8 cellular contexts compared by ENCODE assay signal in the genomic region with DNA sequence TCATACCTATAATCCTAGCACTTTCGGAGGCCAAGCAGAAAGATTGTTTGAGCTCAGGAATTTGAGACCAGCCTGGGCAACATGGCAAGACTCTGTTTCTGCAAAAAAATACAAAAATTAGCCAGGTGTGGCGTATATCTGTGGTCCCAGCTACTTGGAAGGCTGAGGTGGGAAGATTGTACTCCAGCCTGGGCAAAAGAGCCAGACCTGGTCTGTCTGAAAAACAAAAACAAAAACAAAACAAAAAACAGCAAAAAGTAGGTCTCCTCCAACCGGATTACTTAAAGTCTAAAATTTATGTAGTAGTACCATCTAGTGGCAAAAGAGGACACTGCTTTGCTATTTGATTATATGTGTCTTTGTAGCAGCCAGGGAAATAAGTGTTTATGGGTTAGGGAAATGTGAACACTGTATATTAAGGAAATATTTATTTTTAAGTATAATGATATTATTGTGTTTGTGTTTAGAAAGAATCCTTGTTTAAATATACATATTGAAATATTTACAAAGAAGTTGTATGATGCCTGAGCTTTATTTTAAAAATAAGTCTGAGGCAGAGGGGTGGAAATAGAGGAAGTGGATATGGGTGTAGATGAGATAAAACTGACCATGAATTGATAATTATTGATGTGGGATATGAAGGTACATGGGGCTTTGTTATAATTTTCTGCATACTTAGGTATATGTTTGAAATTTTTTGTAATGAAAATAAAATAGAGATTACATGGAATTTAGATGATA. TPM values are rescaled to one million over a fixed set of nuclear protein-coding genes. Genes with fewer than 3 reads are reported as not detected.
DNase-seq lines count a peak whose midpoint lies in the region; ATAC-seq and TF ChIP-seq lines count a peak whose summit lies in the region.

No MANE protein-coding gene starts in this region.

- peak; percentile 82 for ATAC-seq in GM21423 (IDR thresholded peaks at IDR 0.05; ENCODE audit: unreplicated experiment)
- ATAC-seq in right lobe of liver = peak; percentile 92 to 97 (median 92)

- H3K27ac ChIP-seq in cingulate gyrus (ENCODE audit: low read depth, low read length) (peak overlapping the region; percentile 58), right lobe of liver (peak overlapping the region in 1 of 3 donors; percentile 30)

- no peak overlapping the region for H3K4me3 ChIP-seq in right lobe of liver

- TF ChIP-seq CTCF in right lobe of liver (IDR thresholded peaks at IDR 0.05) (peak; percentile 80 to 85 (median 82)), type B pancreatic cell (conservative IDR thresholded peaks at IDR 0.05) (peak; percentile 90)

- peaks cover 14% of the 10 kb centered on the region for H3K36me3 Mint-ChIP-seq in type B pancreatic cell

- DNase-seq in EL (peak; percentile 60), HPDE6-E6E7 (ENCODE audit: extremely low spot score) (peak; percentile 17), OCI-M1 (lab: John Stamatoyannopoulos, UW) (peak; percentile 86), right lobe of liver (no peak), type B pancreatic cell (ENCODE audit: extremely low spot score, unreplicated experiment) (no peak)
- no peak for DNase-seq in activated naive CD4-positive, alpha-beta T cell treated with anti-CD3 and anti-CD28 coated beads, Interleukin-2, amount 50 U/mL, for 16 hours

- peak overlapping the region; percentile 27 for H3K27ac Mint-ChIP-seq in type B pancreatic cell

- peaks cover 6% of the 10 kb centered on the region for H3K4me1 Mint-ChIP-seq in type B pancreatic cell (ENCODE audit: unreplicated experiment)

- TF ChIP-seq POLR2A in right lobe of liver (IDR thresholded peaks at IDR 0.05) = no peak

- intact Hi-C loops in right lobe of liver (cut with DNase I) = loop anchor here in 1 of 2 donors (5.0 kb wide), 1 partner anchor 205 kb away; no protein-coding TSS in a partner anchor

- H3K9me3 ChIP-seq in right lobe of liver = no peaks in the 10 kb centered on the region

- 14% methylated on average over 3 of the region's 3 CpGs for WGBS in right lobe of liver (ENCODE audit: insufficient coverage, low coverage, low lambda C conversion rate, missing lambda C conversion rate)

- H3K9me3 Mint-ChIP-seq in type B pancreatic cell = no peaks in the 10 kb centered on the region

- H3K36me3 ChIP-seq in right lobe of liver = no peaks in the 10 kb centered on the region

- H3K27me3 Mint-ChIP-seq in type B pancreatic cell = no peaks in the 10 kb centered on the region

- no peaks in the 10 kb centered on the region for H3K4me1 ChIP-seq in right lobe of liver

- no peak overlapping the region for H3K4me3 Mint-ChIP-seq in type B pancreatic cell

- no peaks in the 10 kb centered on the region for H3K27me3 ChIP-seq in right lobe of liver

RNA-seq across cellular contexts. Expression of a gene that starts 20.0 kb away (rescaled TPM):
- total RNA-seq in right lobe of liver = 10 to 100 TPM; 12.4 to 34.5 (median 16.9) TPM
- 47.7 and 48.6 TPM in 2 replicates for total RNA-seq in type B pancreatic cell (ENCODE audit: low replicate concordance)

Comparison
In these comparisons a context has a peak if more than half of its experiments do, and no peak if none do; other contexts are left out.
1. DNase-seq: peak in EL (single experiment), HPDE6-E6E7 (single experiment) and OCI-M1 (single experiment); none in right lobe of liver (0 of 3), type B pancreatic cell (single experiment) and activated naive CD4-positive, alpha-beta T cell treated with anti-CD3 and anti-CD28 coated beads, Interleukin-2, amount 50 U/mL, for 16 hours (single experiment).